ENCODE assay signal across 12 cellular contexts in genomic region chr10:52755297-52756062, GRCh38. TPM values are rescaled to one million over a fixed set of nuclear protein-coding genes. Genes with fewer than 3 reads are reported as not detected.
DNase-seq lines count a peak whose midpoint lies in the region; ATAC-seq and TF ChIP-seq lines count a peak whose summit lies in the region.
"Had no signal": no experiment of that assay in that cellular context is flagged by ENCODE, and none has a peak within 500 bp of the region (broad histone marks: within the 10 kb centered on the region; RNA-seq: fewer than 3 reads in every experiment).

No MANE protein-coding gene starts in this region.

- H2AFZ ChIP-seq in PC-3 (ENCODE audit: low read length), result peak overlapping the region; percentile 11; the same call in 1 of the 2 replicates

- BruUV-seq in PC-3 (replicated peaks; lab: Mats Ljungman, UMichigan), result no TSS peak

- H3K4me3 ChIP-seq in PC-3 (ENCODE audit: low read length) (no peak overlapping the region), foreskin fibroblast (ENCODE audit: low read depth in 1 of 2, low read length in 2 of 2) (no peak overlapping the region), gastrocnemius medialis (no peak overlapping the region)
- H3K4me3 ChIP-seq: psoas muscle had no signal

- peak overlapping the region; percentile 7 for H3K27ac Mint-ChIP-seq in activated naive CD4-positive, alpha-beta T cell treated with anti-CD3 and anti-CD28 coated beads for 36 hours

- CTCF ChIA-PET in activated naive CD4-positive, alpha-beta T cell treated with anti-CD3 and anti-CD28 coated beads for 36 hours (lab: Charles Lee), result interaction anchor here (0.6 kb wide), 1 partner anchor 10 kb away, joined by 4 read pairs; no protein-coding TSS in a partner anchor
- CTCF ChIA-PET in PC-3 (lab: Charles Lee), result interaction anchor here (0.6 kb wide), 1 partner anchor 859 kb away, joined by 3 read pairs; no protein-coding TSS in a partner anchor

- no peak overlapping the region for H3K27ac ChIP-seq in PC-3 (ENCODE audit: low read length)
- H3K27ac ChIP-seq in gastrocnemius medialis, result no peak overlapping the region
- H3K27ac ChIP-seq: psoas muscle had no signal

- TF ChIP-seq CTCF in PC-3 (conservative IDR thresholded peaks at IDR 0.05; ENCODE audit: low read depth, low read length) (no peak), foreskin fibroblast (IDR thresholded peaks at IDR 0.05; ENCODE audit: low read depth, low read length) (no peak), gastrocnemius medialis (IDR thresholded peaks at IDR 0.05 in 4 of 5, conservative IDR thresholded peaks at IDR 0.05 in 1 of 5) (no peak)

- H3K9me2 ChIP-seq in PC-3 (replicated peaks; ENCODE audit: low read length), result peaks cover 3% of the 10 kb centered on the region; the same call in 1 of the 2 replicates

- peaks cover 3% of the 10 kb centered on the region for H3K27me3 Mint-ChIP-seq in activated naive CD4-positive, alpha-beta T cell treated with anti-CD3 and anti-CD28 coated beads for 36 hours (ENCODE audit: low read depth)

- no peak overlapping the region for H3K4me2 ChIP-seq in PC-3 (ENCODE audit: low read length)

- DNase-seq in activated naive CD4-positive, alpha-beta T cell treated with anti-CD3 and anti-CD28 coated beads for 36 hours, result no peak
- no peak for DNase-seq in activated naive CD4-positive, alpha-beta T cell treated with anti-CD3 and anti-CD28 coated beads, Interleukin-2, amount 50 U/mL, for 16 hours
- DNase-seq in PC-3, result peak; percentile 78
- DNase-seq in foreskin fibroblast, result peak; percentile 48 to 59
- peak; percentile 34 for DNase-seq in superior temporal gyrus (ENCODE audit: extremely low spot score)
- DNase-seq in gastrocnemius medialis, result no peak
- DNase-seq in activated gamma-delta T cell (lab: John Stamatoyannopoulos, UW), result no peak
- DNase-seq in stimulated activated CD4-positive, alpha-beta T cell treated with anti-CD3 and anti-CD28 coated beads, Interleukin-12 subunit alpha, Interleukin-12 subunit beta, amount 100 ng/mL, for 4 hours, result no peak
- DNase-seq: 8988T; activated naive CD4-positive, alpha-beta T cell; psoas muscle had no signal

- H3K4me1 ChIP-seq in PC-3 (ENCODE audit: insufficient read depth, low read length) (peaks cover 4% of the 10 kb centered on the region; the same call in 1 of the 2 replicates), gastrocnemius medialis (no peaks in the 10 kb centered on the region)
- H3K4me1 ChIP-seq: psoas muscle had no signal

- H3F3A ChIP-seq in PC-3 (ENCODE audit: low read length, unreplicated experiment), result no peaks in the 10 kb centered on the region

- no peak overlapping the region for H3K4me3 Mint-ChIP-seq in activated naive CD4-positive, alpha-beta T cell treated with anti-CD3 and anti-CD28 coated beads for 36 hours

- in situ Hi-C loops in gastrocnemius medialis (cut with MboI; ENCODE audit: low sequenced_read_pairs in 4 of 4), result no loop called here

- ATAC-seq in PC-3 (peak; percentile 47), gastrocnemius medialis (no peak)
- ATAC-seq: psoas muscle had no signal

- H3K27me3 ChIP-seq in PC-3 (ENCODE audit: low read length), result no peaks in the 10 kb centered on the region
- no peaks in the 10 kb centered on the region for H3K27me3 ChIP-seq in gastrocnemius medialis

- no peaks in the 10 kb centered on the region for H4K20me1 ChIP-seq in PC-3 (ENCODE audit: low read length)

- intact Hi-C loops in activated naive CD4-positive, alpha-beta T cell treated with anti-CD3 and anti-CD28 coated beads for 36 hours (cut with micrococcal nuclease), result no loop called here
- intact Hi-C loops in PC-3 (cut with micrococcal nuclease), result no loop called here
- intact Hi-C loops in gastrocnemius medialis (cut with DNase I; ENCODE audit: low total_unique reads), result no loop called here

- H3K4me1 Mint-ChIP-seq in activated naive CD4-positive, alpha-beta T cell treated with anti-CD3 and anti-CD28 coated beads for 36 hours (ENCODE audit: low read depth), result no peaks in the 10 kb centered on the region

- no peaks in the 10 kb centered on the region for H3K36me3 Mint-ChIP-seq in activated naive CD4-positive, alpha-beta T cell treated with anti-CD3 and anti-CD28 coated beads for 36 hours (ENCODE audit: low read depth)

- no peaks in the 10 kb centered on the region for H3K79me2 ChIP-seq in PC-3 (ENCODE audit: low read length)

- H3K9me3 Mint-ChIP-seq in activated naive CD4-positive, alpha-beta T cell treated with anti-CD3 and anti-CD28 coated beads for 36 hours, result peaks cover 2% of the 10 kb centered on the region

- no peak overlapping the region for H3K9ac ChIP-seq in PC-3 (ENCODE audit: low read length)

- no peaks in the 10 kb centered on the region for H3K36me3 ChIP-seq in PC-3 (ENCODE audit: low read depth, low read length)
- H3K36me3 ChIP-seq in gastrocnemius medialis, result no peaks in the 10 kb centered on the region

- TF ChIP-seq POLR2A in gastrocnemius medialis (IDR thresholded peaks at IDR 0.05), result no peak

- POLR2A ChIA-PET in PC-3 (lab: Charles Lee; ENCODE audit: unreplicated experiment), result no interaction called here

- no peaks in the 10 kb centered on the region for H3K9me3 ChIP-seq in PC-3 (ENCODE audit: low read length)
- H3K9me3 ChIP-seq in gastrocnemius medialis, result no peaks in the 10 kb centered on the region
- H3K9me3 ChIP-seq: psoas muscle had no signal

RNA-seq across cellular contexts. Expression of gene MBL2, which starts 17.1 kb away (rescaled TPM):
- total RNA-seq in activated naive CD4-positive, alpha-beta T cell treated with anti-CD3 and anti-CD28 coated beads for 36 hours, result not detected
- total RNA-seq in PC-3 (2014; rRNA removed) (0.17 TPM in 1 of 2 replicates, not detected in the other), gastrocnemius medialis (under 1 TPM in 2 of 4 donors, not detected in 2; 0.07 to 0.11 TPM)
- total RNA-seq: psoas muscle; T-helper 1 cell treated with Interleukin-12 subunit alpha and Interleukin-12 subunit beta and Interleukin-4 antibody, amounts not matched to agents 30 ng/mL and 1 ng/mL, for 36 hours had no signal

Comparison
In these comparisons a context has a peak if more than half of its experiments do, and no peak if none do; other contexts are left out.
1. DNase-seq: peak in PC-3 (single experiment), foreskin fibroblast (2 of 2) and superior temporal gyrus (single experiment); none in activated naive CD4-positive, alpha-beta T cell treated with anti-CD3 and anti-CD28 coated beads for 36 hours (single experiment), activated naive CD4-positive, alpha-beta T cell treated with anti-CD3 and anti-CD28 coated beads, Interleukin-2, amount 50 U/mL, for 16 hours (single experiment), gastrocnemius medialis (0 of 2), activated gamma-delta T cell (single experiment) and stimulated activated CD4-positive, alpha-beta T cell treated with anti-CD3 and anti-CD28 coated beads, Interleukin-12 subunit alpha, Interleukin-12 subunit beta, amount 100 ng/mL, for 4 hours (single experiment).